In the genomic region with DNA sequence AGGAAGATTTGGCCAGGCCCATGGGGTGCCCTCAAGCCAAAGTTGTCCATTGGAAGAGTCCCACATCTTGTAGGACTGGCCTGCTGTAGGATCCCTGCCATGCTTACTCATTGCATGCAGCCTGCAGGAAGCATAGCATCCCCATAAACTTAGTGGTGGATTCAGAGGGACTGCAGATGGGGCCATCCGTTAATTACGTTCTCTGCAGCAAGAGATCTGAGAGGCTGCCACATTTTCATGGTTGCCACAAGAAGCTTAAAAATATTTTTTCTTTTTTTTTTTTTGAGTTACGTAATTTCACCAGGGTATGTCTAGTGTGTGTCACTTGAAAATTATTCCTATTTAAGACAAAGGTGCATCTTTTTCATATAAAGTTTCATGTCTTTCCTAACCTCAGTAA, we compare ENCODE assay signal across 33 cellular contexts.
"Had no signal": no experiment of that assay in that cellular context is flagged by ENCODE, and none has a peak within 500 bp of the region (broad histone marks: within the 10 kb centered on the region; RNA-seq: fewer than 3 reads in every experiment).

No MANE protein-coding gene starts in this region.

- ATAC-seq: activated naive CD4-positive, alpha-beta T cell treated with anti-CD3 and anti-CD28 coated beads, Interleukin-2, amount 50 U/mL, for 72 hours; activated T-cell treated with anti-CD3 and anti-CD28 coated beads, Interleukin-2, amount 50 U/mL, for 4 hours; PC-3; Right ventricle myocardium inferior had no signal

- H3K4me3 ChIP-seq: adrenal gland, colonic mucosa had no signal

- H3K27me3 ChIP-seq: adrenal gland, colonic mucosa had no signal

- DNase-seq: activated B cell treated with CpG ODN at 0.5 μM for 24 hours; activated CD4-positive, alpha-beta memory T cell treated with anti-CD3 and anti-CD28 coated beads for 36 hours; activated CD4-positive, alpha-beta T cell treated with anti-CD3 and anti-CD28 coated beads for 4 hours; activated CD4-positive, alpha-beta T cell treated with anti-CD3 and anti-CD28 coated beads, Interleukin-2, amount 50 U/mL, for 1 hour; activated CD4-positive, CD25-positive, alpha-beta regulatory T cell treated with anti-CD3 and anti-CD28 coated beads, Interleukin-2, amount 50 U/mL, for 72 hours; activated CD8-positive, alpha-beta memory T cell treated with anti-CD3 and anti-CD28 coated beads, Interleukin-2, amount 50 U/mL, for 4 hours; activated gamma-delta T cell treated with Interleukin-2 at 50 U/mL for 16 hours; activated naive CD4-positive, alpha-beta T cell treated with anti-CD3 and anti-CD28 coated beads for 36 hours; activated T-cell treated with anti-CD3 and anti-CD28 coated beads for 4 hours; activated T-cell treated with anti-CD3 and anti-CD28 coated beads, Interleukin-2, amount 50 U/mL, for 4 hours; adrenal gland; anterior cingulate cortex; central memory CD4-positive, alpha-beta T cell; colonic mucosa; NCI-H1092; NCI-H1436 treated with DMSO at 0.1 percent for 48 hours; NCI-H1694 treated with DMSO at 0.1 percent for 48 hours; NCI-H2029; NCI-H2171; NCI-H510A; NCI-H526; NCI-H748 treated with DMSO at 0.1 percent for 48 hours; NK-92 treated with Interleukin-12 subunit alpha and Interleukin-12 subunit beta, amount 100 ng/mL, for 24 hours; PC-3; SIG-M5; SW 1271; T-helper 1 cell; T-helper 2 cell; T-helper 9 cell had no signal

- H3K27ac ChIP-seq: adrenal gland, colonic mucosa, RWPE1, VCaP had no signal

- H3K4me1 ChIP-seq: adrenal gland, colonic mucosa had no signal

- H3K36me3 ChIP-seq: adrenal gland, colonic mucosa had no signal

- H3K9me3 ChIP-seq: adrenal gland, colonic mucosa had no signal
